In the genomic region with DNA sequence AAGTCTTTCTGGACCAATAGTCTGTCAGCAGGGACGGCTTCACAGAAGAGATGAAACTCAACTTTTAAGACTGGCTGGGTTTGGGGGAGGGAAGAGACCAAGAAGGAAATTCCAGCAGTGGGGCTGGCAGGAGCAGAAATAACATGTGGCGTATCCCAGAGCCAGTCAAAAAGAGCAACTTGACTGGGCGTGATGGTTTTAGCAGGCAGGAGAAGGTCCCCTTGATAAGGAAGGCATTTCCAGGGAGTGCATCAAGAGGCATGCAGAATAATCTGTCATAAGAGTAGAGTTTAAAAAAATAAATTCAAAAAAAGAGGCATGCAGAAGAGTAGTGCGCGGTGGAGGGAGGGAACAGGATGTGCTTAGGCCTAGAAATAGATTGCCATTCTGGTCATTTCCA, we compare ENCODE assay signal across 15 cellular contexts. TPM values are rescaled to one million over a fixed set of nuclear protein-coding genes. Genes with fewer than 3 reads are reported as not detected.
"Had no signal": no experiment of that assay in that cellular context is flagged by ENCODE, and none has a peak within 500 bp of the region (broad histone marks: within the 10 kb centered on the region; RNA-seq: fewer than 3 reads in every experiment).

No MANE protein-coding gene starts in this region.

- H3K4me3 Mint-ChIP-seq: activated naive CD4-positive, alpha-beta T cell treated with anti-CD3 and anti-CD28 coated beads, Interleukin-2, amount 50 U/mL, for 24 hours; endodermal cell; memory B cell; T-helper 17 cell had no signal

- H3K27me3 ChIP-seq: pancreas, stomach, tibial nerve had no signal

- H3K9me3 ChIP-seq: pancreas, stomach, tibial nerve had no signal

- ATAC-seq: pancreas, T-helper 17 cell had no signal

- H3K27ac ChIP-seq: pancreas, skin epidermis, stomach, tibial nerve had no signal

- H3K36me3 ChIP-seq: pancreas, stomach, tibial nerve had no signal

- H3K4me3 ChIP-seq: pancreas, skin epidermis, stomach, tibial nerve had no signal

- H3K4me1 Mint-ChIP-seq: activated naive CD4-positive, alpha-beta T cell treated with anti-CD3 and anti-CD28 coated beads, Interleukin-2, amount 50 U/mL, for 24 hours; memory B cell had no signal

- H3K9me3 Mint-ChIP-seq: activated naive CD4-positive, alpha-beta T cell treated with anti-CD3 and anti-CD28 coated beads, Interleukin-2, amount 50 U/mL, for 24 hours; endodermal cell; memory B cell had no signal

- DNase-seq: activated CD4-positive, alpha-beta T cell treated with anti-CD3 and anti-CD28 coated beads, Interleukin-2, amount 50 U/mL, for 1 hour; activated CD4-positive, CD25-positive, alpha-beta regulatory T cell; amygdala; dermis blood vessel endothelial cell; endodermal cell; erythroblast; pancreas; SHP77 treated with DMSO at 0.1 percent for 48 hours; stimulated activated CD4-positive, alpha-beta T cell treated with anti-CD3 and anti-CD28 coated beads, Interleukin-4, amount 100 ng/mL, for 4 hours; stomach; T-helper 17 cell had no signal

RNA-seq across cellular contexts. Expression of a gene that starts 52.5 kb away (rescaled TPM):
- total RNA-seq: dermis blood vessel endothelial cell, endodermal cell, pancreas, T-helper 17 cell, tibial nerve had no signal
